In the genomic region with DNA sequence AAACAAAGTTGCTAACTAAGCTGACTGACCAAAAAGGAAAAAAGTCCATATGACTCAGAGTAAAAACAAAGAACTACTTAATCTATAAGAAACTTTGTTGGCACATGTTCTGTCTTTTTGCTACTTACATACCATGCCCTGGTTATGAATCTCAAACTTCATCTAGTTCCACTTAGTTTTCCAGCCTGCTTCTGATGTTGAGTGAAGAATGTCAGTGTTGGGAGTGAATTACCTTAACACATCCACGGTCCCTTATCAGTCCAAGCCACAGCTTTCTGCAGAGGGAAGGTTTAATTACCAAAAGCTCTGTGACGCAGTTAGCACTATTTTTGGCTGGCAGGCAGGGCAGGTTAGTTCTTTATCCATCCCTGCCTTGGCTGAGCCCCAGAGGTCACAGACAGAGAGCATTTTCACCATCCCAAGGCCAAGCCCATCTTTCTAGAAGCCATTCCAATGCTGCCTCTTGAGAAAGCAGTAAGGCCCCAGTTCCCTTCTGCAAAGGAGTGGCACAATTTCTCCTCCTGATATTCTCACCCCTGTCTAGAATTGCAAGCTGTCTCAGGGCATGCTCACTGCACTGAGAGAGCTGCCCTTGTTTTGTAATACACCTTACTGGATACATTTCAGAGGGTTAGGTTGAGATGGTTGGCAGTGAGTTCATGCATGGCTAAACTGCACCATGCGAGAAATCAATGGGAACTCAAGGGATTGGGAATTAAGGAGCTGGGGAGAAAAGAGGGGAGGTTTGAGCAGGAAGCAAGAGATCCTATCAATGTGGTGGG, we compare ENCODE assay signal across 14 cellular contexts.
DNase-seq lines count a peak whose midpoint lies in the region; ATAC-seq, FAIRE-seq and TF ChIP-seq lines count a peak whose summit lies in the region.
"Had no signal": no experiment of that assay in that cellular context is flagged by ENCODE, and none has a peak within 500 bp of the region (broad histone marks: within the 10 kb centered on the region; RNA-seq: fewer than 3 reads in every experiment).

No MANE protein-coding gene starts in this region.

- H3K9ac ChIP-seq in PC-3 (ENCODE audit: low read length) (no peak overlapping the region), keratinocyte (ENCODE audit: control insufficient read depth, extremely low read depth, insufficient read depth, low read length) (peak overlapping the region; percentile 18)
- H3K9ac ChIP-seq: parathyroid adenoma had no signal

- FAIRE-seq in keratinocyte (lab: Jason Lieb, UNC): peak; percentile 23

- H4K20me1 ChIP-seq in PC-3 (ENCODE audit: low read length) (no peaks in the 10 kb centered on the region), keratinocyte (ENCODE audit: control insufficient read depth, extremely low read depth, insufficient read depth, low read length) (no peaks in the 10 kb centered on the region), hepatocyte (ENCODE audit: insufficient read depth, poor library complexity, severe bottlenecking) (no peaks in the 10 kb centered on the region)

- H3K4me2 ChIP-seq in PC-3 (ENCODE audit: low read length) (no peak overlapping the region), keratinocyte (ENCODE audit: control insufficient read depth, extremely low read depth, insufficient read depth, low read depth, low read length) (peak overlapping the region; percentile 48), hepatocyte (no peak overlapping the region)

- H3K4me1 Mint-ChIP-seq in chondrocyte (ENCODE audit: low read depth): peaks cover 53% of the 10 kb centered on the region

- H3K79me2 ChIP-seq in PC-3 (ENCODE audit: low read length) (no peaks in the 10 kb centered on the region), keratinocyte (ENCODE audit: control insufficient read depth, insufficient read depth, low read length) (no peaks in the 10 kb centered on the region), hepatocyte (no peaks in the 10 kb centered on the region)
- H3K79me2 ChIP-seq: parathyroid adenoma had no signal

- BruUV-seq in PC-3 (replicated peaks; lab: Mats Ljungman, UMichigan): no TSS peak

- no peaks in the 10 kb centered on the region for H3K27me3 Mint-ChIP-seq in chondrocyte (ENCODE audit: low read depth)

- H3K27ac ChIP-seq in PC-3 (ENCODE audit: low read length): no peak overlapping the region
- peak overlapping the region; percentile 8 for H3K27ac ChIP-seq in keratinocyte (ENCODE audit: control insufficient read depth, insufficient read depth, low read length)
- no peak overlapping the region for H3K27ac ChIP-seq in hepatocyte
- H3K27ac ChIP-seq: parathyroid adenoma had no signal

- H2AFZ ChIP-seq in PC-3 (ENCODE audit: low read length) (no peak overlapping the region), keratinocyte (ENCODE audit: control insufficient read depth, low read length) (peak overlapping the region; percentile 44), hepatocyte (no peak overlapping the region)
- H2AFZ ChIP-seq: parathyroid adenoma had no signal

- 63% methylated on average over 3 of the region's 3 CpGs for WGBS in hepatocyte (ENCODE audit: low lambda C conversion rate, missing lambda C conversion rate)

- ATAC-seq in PC-3 (peak; percentile 40; the same call in 1 of the 2 replicates), HG02973 (IDR thresholded peaks at IDR 0.05; ENCODE audit: unreplicated experiment) (no peak), HG02610 (IDR thresholded peaks at IDR 0.05; ENCODE audit: unreplicated experiment) (no peak)
- ATAC-seq: stimulated activated effector memory CD8-positive, alpha-beta T cell treated with anti-CD3 and anti-CD28 coated beads, Interleukin-12 subunit alpha, Interleukin-12 subunit beta, amount 100 ng/mL, for 72 hours had no signal

- CTCF ChIA-PET in PC-3 (lab: Charles Lee): no interaction called here
- CTCF ChIA-PET in HEK293T (lab: Yijun Ruan, JAX): no interaction called here

- TF ChIP-seq CTCF in AG10803 (conservative IDR thresholded peaks at IDR 0.05; ENCODE audit: low read length) (no peak), PC-3 (conservative IDR thresholded peaks at IDR 0.05; ENCODE audit: low read depth, low read length) (no peak), chondrocyte (IDR thresholded peaks at IDR 0.05) (no peak), keratinocyte (optimal IDR thresholded peaks at IDR 0.05 in 1 of 3, IDR thresholded peaks at IDR 0.05 in 1 of 3, conservative IDR thresholded peaks at IDR 0.05 in 1 of 3; ENCODE audit: extremely low read depth in 1 of 3, insufficient read depth in 2 of 3, low read length in 3 of 3) (no peak), hepatocyte (IDR thresholded peaks at IDR 0.05; ENCODE audit: poor library complexity) (no peak)

- H3K4me3 ChIP-seq in AG10803 (ENCODE audit: low read length): no peak overlapping the region
- no peak overlapping the region for H3K4me3 ChIP-seq in PC-3 (ENCODE audit: low read length)
- H3K4me3 ChIP-seq in keratinocyte (ENCODE audit: control insufficient read depth in 2 of 3, extremely low read depth in 1 of 3, insufficient read depth in 2 of 3, low read depth in 1 of 3, low read length in 3 of 3): peak overlapping the region in 1 of 3 experiments; percentile 7
- no peak overlapping the region for H3K4me3 ChIP-seq in hepatocyte

- H3K36me3 Mint-ChIP-seq in chondrocyte (ENCODE audit: low read depth): no peaks in the 10 kb centered on the region
- H3K36me3 Mint-ChIP-seq: stimulated activated effector memory CD8-positive, alpha-beta T cell treated with anti-CD3 and anti-CD28 coated beads, Interleukin-12 subunit alpha, Interleukin-12 subunit beta, amount 100 ng/mL, for 72 hours had no signal

- H3K27me3 ChIP-seq in PC-3 (ENCODE audit: low read length) (no peaks in the 10 kb centered on the region), keratinocyte (ENCODE audit: control insufficient read depth, extremely low read depth, insufficient read depth, low read length) (no peaks in the 10 kb centered on the region), hepatocyte (no peaks in the 10 kb centered on the region)

- no peaks in the 10 kb centered on the region for H3K9me3 Mint-ChIP-seq in chondrocyte (ENCODE audit: low read depth)
- H3K9me3 Mint-ChIP-seq: activated naive CD4-positive, alpha-beta T cell treated with anti-CD3 and anti-CD28 coated beads for 36 hours; stimulated activated effector memory CD8-positive, alpha-beta T cell treated with anti-CD3 and anti-CD28 coated beads, Interleukin-12 subunit alpha, Interleukin-12 subunit beta, amount 100 ng/mL, for 72 hours; T-helper 1 cell treated with Interleukin-12 subunit alpha and Interleukin-12 subunit beta and Interleukin-4 antibody, amounts not matched to agents 30 μg/mL and 1 μg/mL, for 36 hours had no signal

- dilution Hi-C loops in keratinocyte (cut with MboI; ENCODE audit: extremely low pct_ligation_motif_present, low sequenced_read_pairs): no loop called here

- H3K9me2 ChIP-seq in PC-3 (replicated peaks; ENCODE audit: low read length) (no peaks in the 10 kb centered on the region), hepatocyte (replicated peaks; ENCODE audit: insufficient read depth) (no peaks in the 10 kb centered on the region)

- POLR2A ChIA-PET in PC-3 (lab: Charles Lee; ENCODE audit: unreplicated experiment): no interaction called here
- POLR2A ChIA-PET in HEK293T (lab: Yijun Ruan, JAX): no interaction called here

- no peaks in the 10 kb centered on the region for H3K4me1 ChIP-seq in PC-3 (ENCODE audit: insufficient read depth, low read length)
- H3K4me1 ChIP-seq in keratinocyte (ENCODE audit: control insufficient read depth, extremely low read depth, insufficient read depth, low read length): peaks cover 15% of the 10 kb centered on the region
- peaks cover 6% of the 10 kb centered on the region for H3K4me1 ChIP-seq in hepatocyte (ENCODE audit: insufficient read depth)
- H3K4me1 ChIP-seq: parathyroid adenoma had no signal

- no peaks in the 10 kb centered on the region for H3F3A ChIP-seq in PC-3 (ENCODE audit: low read length, unreplicated experiment)

- intact Hi-C loops in PC-3 (cut with micrococcal nuclease): no loop called here

- DNase-seq in AG10803 (ENCODE audit: low read depth) (peak; percentile 51), PC-3 (no peak), chondrocyte (ENCODE audit: low spot score) (no peak), keratinocyte (ENCODE audit: low read depth, low spot score) (no peak), hepatocyte (ENCODE audit: low spot score) (no peak), HEK293T (ENCODE audit: extremely low spot score) (no peak)
- DNase-seq: activated naive CD4-positive, alpha-beta T cell treated with anti-CD3 and anti-CD28 coated beads for 36 hours; Kasumi-1; stimulated activated CD4-positive, alpha-beta T cell treated with anti-CD3 and anti-CD28 coated beads, Interleukin-1b, Interleukin-23, amount 100 ng/mL, for 48 hours had no signal

- H3K9me3 ChIP-seq in PC-3 (ENCODE audit: low read length): no peaks in the 10 kb centered on the region
- H3K9me3 ChIP-seq in keratinocyte (ENCODE audit: control insufficient read depth, low read depth, low read length): no peaks in the 10 kb centered on the region
- H3K9me3 ChIP-seq in hepatocyte (ENCODE audit: low read depth): no peaks in the 10 kb centered on the region

- H3K9me1 ChIP-seq in keratinocyte (ENCODE audit: control insufficient read depth, extremely low read depth, insufficient read depth, low read length): no peaks in the 10 kb centered on the region

- H3K27ac Mint-ChIP-seq in chondrocyte (ENCODE audit: unreplicated experiment): peak overlapping the region; percentile 82
- H3K27ac Mint-ChIP-seq: activated naive CD4-positive, alpha-beta T cell treated with anti-CD3 and anti-CD28 coated beads for 36 hours; stimulated activated effector memory CD8-positive, alpha-beta T cell treated with anti-CD3 and anti-CD28 coated beads, Interleukin-12 subunit alpha, Interleukin-12 subunit beta, amount 100 ng/mL, for 72 hours; T-helper 1 cell treated with Interleukin-12 subunit alpha and Interleukin-12 subunit beta and Interleukin-4 antibody, amounts not matched to agents 30 μg/mL and 1 μg/mL, for 36 hours had no signal

- H3K4me3 Mint-ChIP-seq in chondrocyte (ENCODE audit: unreplicated experiment): no peak overlapping the region
- H3K4me3 Mint-ChIP-seq: activated naive CD4-positive, alpha-beta T cell treated with anti-CD3 and anti-CD28 coated beads for 36 hours; stimulated activated effector memory CD8-positive, alpha-beta T cell treated with anti-CD3 and anti-CD28 coated beads, Interleukin-12 subunit alpha, Interleukin-12 subunit beta, amount 100 ng/mL, for 72 hours; T-helper 1 cell treated with Interleukin-12 subunit alpha and Interleukin-12 subunit beta and Interleukin-4 antibody, amounts not matched to agents 30 μg/mL and 1 μg/mL, for 36 hours had no signal

- H3K36me3 ChIP-seq in PC-3 (ENCODE audit: low read depth, low read length): no peaks in the 10 kb centered on the region
- H3K36me3 ChIP-seq in keratinocyte (ENCODE audit: control insufficient read depth in 2 of 2, extremely low read depth in 1 of 2, insufficient read depth in 2 of 2, low read length in 2 of 2): no peaks in the 10 kb centered on the region
- no peaks in the 10 kb centered on the region for H3K36me3 ChIP-seq in hepatocyte (replicated peaks; ENCODE audit: insufficient read depth, low read depth)

TF ChIP-seq in HEK293T, 16 proteins besides CTCF, POLR2A, EP300 and RAD21 (continues in another document):
- no peak for TF ChIP-seq NFRKB (IDR thresholded peaks at IDR 0.05)
- TF ChIP-seq HDGF (IDR thresholded peaks at IDR 0.05; ENCODE audit: borderline replicate concordance): no peak
- TF ChIP-seq SUZ12 (IDR thresholded peaks at IDR 0.05): no peak
- no peak for TF ChIP-seq ARNT (IDR thresholded peaks at IDR 0.05)
- no peak for TF ChIP-seq L3MBTL2 (conservative IDR thresholded peaks at IDR 0.05)
- TF ChIP-seq FOXA1 (IDR thresholded peaks at IDR 0.05): no peak
